ENCODE assay signal across 33 cellular contexts in the genomic region with DNA sequence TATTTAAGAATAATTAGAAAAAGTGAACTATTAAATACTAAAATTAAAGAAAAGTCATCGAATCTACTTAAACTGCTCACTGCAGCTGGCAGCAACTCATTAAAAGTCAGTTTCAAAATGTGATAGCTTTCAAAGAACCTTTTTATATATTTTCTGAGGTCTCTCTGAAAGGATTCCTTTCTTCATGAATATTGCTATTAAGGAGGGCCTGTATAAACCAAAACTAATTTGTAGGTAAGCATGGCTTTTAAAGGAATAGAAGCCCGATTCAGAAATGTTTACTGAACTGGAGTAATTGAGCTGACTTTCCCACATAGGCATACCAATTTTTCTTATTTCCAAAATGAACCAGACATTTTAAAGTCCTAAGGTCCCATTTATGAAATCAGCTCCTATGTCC. TPM values are rescaled to one million over a fixed set of nuclear protein-coding genes. Genes with fewer than 3 reads are reported as not detected.
"Had no signal": no experiment of that assay in that cellular context is flagged by ENCODE, and none has a peak within 500 bp of the region (broad histone marks: within the 10 kb centered on the region; RNA-seq: fewer than 3 reads in every experiment).

No MANE protein-coding gene starts in this region.

- DNase-seq: activated CD4-positive, alpha-beta T cell treated with anti-CD3 and anti-CD28 coated beads for 1 hour; activated CD4-positive, alpha-beta T cell treated with anti-CD3 and anti-CD28 coated beads, Interleukin-2, amount 10 ng/mL, durations not matched to agents 7 days and 5 days; activated CD4-positive, alpha-beta T cell treated with anti-CD3 and anti-CD28 coated beads, Interleukin-2, amount 50 U/mL, for 48 hours; activated CD4-positive, CD25-positive, alpha-beta regulatory T cell; activated CD8-positive, alpha-beta T cell treated with anti-CD3 and anti-CD28 coated beads, Interleukin-2, amount 10 ng/mL, durations not matched to agents 7 days and 5 days; activated gamma-delta T cell; activated naive CD4-positive, alpha-beta T cell treated with Interleukin-2 at 50 U/mL for 16 hours; activated naive CD8-positive, alpha-beta T cell treated with anti-CD3 and anti-CD28 coated beads, Interleukin-2, amount 10 ng/mL, durations not matched to agents 7 days and 5 days; activated T-cell treated with anti-CD3 and anti-CD28 coated beads, Interleukin-2, amount 50 U/mL, for 24 hours; central memory CD4-positive, alpha-beta T cell; Karpas-422; KBM-7; NCI-H1048; NCI-H1105 treated with DMSO at 0.1 percent for 48 hours; NCI-H1436 treated with DMSO at 0.1 percent for 48 hours; NCI-H1694 treated with DMSO at 0.1 percent for 48 hours; NCI-H2029; NCI-H345; NCI-H524 treated with DMSO at 0.1 percent for 48 hours; SHP77; SW 1271; T-helper 1 cell; T-helper 2 cell; T1000; WERI-Rb-1 had no signal

- H3K36me3 Mint-ChIP-seq: activated naive CD4-positive, alpha-beta T cell treated with anti-CD3 and anti-CD28 coated beads, Interleukin-2, amount 50 U/mL, for 24 hours; activated naive CD8-positive, alpha-beta T cell treated with anti-CD3 and anti-CD28 coated beads, Interleukin-2, amount 10 ng/mL, durations not matched to agents 7 days and 5 days; brain had no signal

- H3K4me3 ChIP-seq: SJSA1 had no signal

- H3K9me3 Mint-ChIP-seq: activated CD4-positive, alpha-beta T cell treated with anti-CD3 and anti-CD28 coated beads, Interleukin-2, amount 10 ng/mL, durations not matched to agents 7 days and 5 days; activated naive CD4-positive, alpha-beta T cell treated with anti-CD3 and anti-CD28 coated beads, Interleukin-2, amount 50 U/mL, for 24 hours; activated naive CD8-positive, alpha-beta T cell treated with anti-CD3 and anti-CD28 coated beads, Interleukin-2, amount 10 ng/mL, durations not matched to agents 7 days and 5 days; activated T-cell treated with anti-CD3 and anti-CD28 coated beads, Interleukin-2, amount 50 U/mL, for 24 hours; activated T-helper 2 cell treated with anti-CD3 and anti-CD28 coated beads, Interferon-gamma antibody, Interleukin-2, Interleukin-4, amounts not matched to agents 10 μg/mL and 5 μg/mL and 100 μg/mL, durations not matched to agents 14 hours and 24 hours and 36 hours; brain had no signal

- H3K4me3 Mint-ChIP-seq: activated CD4-positive, alpha-beta T cell treated with anti-CD3 and anti-CD28 coated beads, Interleukin-2, amount 10 ng/mL, durations not matched to agents 7 days and 5 days; activated CD8-positive, alpha-beta T cell treated with anti-CD3 and anti-CD28 coated beads, Interleukin-2, amount 10 ng/mL, durations not matched to agents 7 days and 5 days; activated naive CD4-positive, alpha-beta T cell treated with anti-CD3 and anti-CD28 coated beads, Interleukin-2, amount 50 U/mL, for 24 hours; activated naive CD8-positive, alpha-beta T cell treated with anti-CD3 and anti-CD28 coated beads, Interleukin-2, amount 10 ng/mL, durations not matched to agents 7 days and 5 days; activated T-cell treated with anti-CD3 and anti-CD28 coated beads, Interleukin-2, amount 50 U/mL, for 24 hours; brain had no signal

- H3K36me3 ChIP-seq: SJSA1, WERI-Rb-1 had no signal

- H3K27ac ChIP-seq: SJSA1, WERI-Rb-1 had no signal

- H3K27me3 ChIP-seq: SJSA1 had no signal

- H3K9me3 ChIP-seq: SJSA1 had no signal

- H3K27ac Mint-ChIP-seq: activated CD4-positive, alpha-beta T cell treated with anti-CD3 and anti-CD28 coated beads, Interleukin-2, amount 10 ng/mL, durations not matched to agents 7 days and 5 days; activated CD8-positive, alpha-beta T cell treated with anti-CD3 and anti-CD28 coated beads, Interleukin-2, amount 10 ng/mL, durations not matched to agents 7 days and 5 days; activated naive CD4-positive, alpha-beta T cell treated with anti-CD3 and anti-CD28 coated beads, Interleukin-2, amount 50 U/mL, for 24 hours; activated naive CD8-positive, alpha-beta T cell treated with anti-CD3 and anti-CD28 coated beads, Interleukin-2, amount 10 ng/mL, durations not matched to agents 7 days and 5 days; activated T-cell treated with anti-CD3 and anti-CD28 coated beads, Interleukin-2, amount 50 U/mL, for 24 hours; activated T-helper 2 cell treated with anti-CD3 and anti-CD28 coated beads, Interferon-gamma antibody, Interleukin-2, Interleukin-4, amounts not matched to agents 10 μg/mL and 5 μg/mL and 100 μg/mL, durations not matched to agents 14 hours and 24 hours and 36 hours; brain had no signal

- H3K4me1 Mint-ChIP-seq: activated CD4-positive, alpha-beta T cell treated with anti-CD3 and anti-CD28 coated beads, Interleukin-2, amount 10 ng/mL, durations not matched to agents 7 days and 5 days; activated naive CD4-positive, alpha-beta T cell treated with anti-CD3 and anti-CD28 coated beads, Interleukin-2, amount 50 U/mL, for 24 hours; activated naive CD8-positive, alpha-beta T cell treated with anti-CD3 and anti-CD28 coated beads, Interleukin-2, amount 10 ng/mL, durations not matched to agents 7 days and 5 days; brain had no signal

RNA-seq across cellular contexts. Expression of gene CTAGE9, which starts 55.8 kb away (rescaled TPM):
- total RNA-seq: activated CD4-positive, alpha-beta T cell treated with anti-CD3 and anti-CD28 coated beads, Interleukin-2, amount 10 ng/mL, durations not matched to agents 7 days and 5 days; activated CD8-positive, alpha-beta T cell treated with anti-CD3 and anti-CD28 coated beads, Interleukin-2, amount 10 ng/mL, durations not matched to agents 7 days and 5 days; activated naive CD8-positive, alpha-beta T cell treated with anti-CD3 and anti-CD28 coated beads, Interleukin-2, amount 10 ng/mL, durations not matched to agents 7 days and 5 days; activated T-helper 2 cell treated with anti-CD3 and anti-CD28 coated beads, Interferon-gamma antibody, Interleukin-2, Interleukin-4, amounts not matched to agents 10 μg/mL and 5 μg/mL and 100 μg/mL, durations not matched to agents 14 hours and 24 hours and 36 hours; bronchial epithelial cell; MCF 10A; NCI-H460; RPMI7951 had no signal
